Comparison of ENCODE assay signal across 8 cellular contexts in the genomic region with DNA sequence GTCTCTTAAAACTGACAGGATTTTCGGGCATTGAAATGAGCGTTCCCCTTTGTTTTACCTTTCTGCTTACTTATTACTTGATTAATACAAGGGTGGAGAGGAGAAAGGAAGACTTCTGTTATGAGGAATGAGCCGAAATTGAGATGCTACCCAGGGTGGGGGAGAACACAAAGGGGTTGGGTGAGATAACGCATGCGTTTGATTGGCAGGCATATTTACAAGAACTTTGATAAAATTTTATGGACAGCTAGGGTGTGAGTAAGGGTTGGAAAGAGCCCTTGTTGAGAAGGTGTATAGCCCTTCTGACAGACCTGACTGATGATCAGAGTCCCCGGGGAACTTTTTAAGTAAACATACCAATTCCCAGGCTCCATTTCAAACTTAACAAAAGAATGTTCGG. TPM values are rescaled to one million over a fixed set of nuclear protein-coding genes. Genes with fewer than 3 reads are reported as not detected.
DNase-seq lines count a peak whose midpoint lies in the region; ATAC-seq and TF ChIP-seq lines count a peak whose summit lies in the region.

No MANE protein-coding gene starts in this region.

- peaks cover 34% of the 10 kb centered on the region for H4K20me1 ChIP-seq in smooth muscle cell (ENCODE audit: low read depth)

- peak overlapping the region; percentile 95 for H3K27ac Mint-ChIP-seq in glutamatergic neuron (ENCODE audit: unreplicated experiment)

- peaks cover 17% of the 10 kb centered on the region for H3K4me1 Mint-ChIP-seq in glutamatergic neuron (ENCODE audit: low read depth, unreplicated experiment)

- H3K36me3 Mint-ChIP-seq in glutamatergic neuron (ENCODE audit: unreplicated experiment) = no peaks in the 10 kb centered on the region

- TF ChIP-seq CTCF in VCaP (conservative IDR thresholded peaks at IDR 0.05) (no peak), glutamatergic neuron (IDR thresholded peaks at IDR 0.05; ENCODE audit: partially characterized antibody, unreplicated experiment) (no peak), smooth muscle cell (IDR thresholded peaks at IDR 0.05; ENCODE audit: borderline replicate concordance, insufficient read depth, poor library complexity, severe bottlenecking) (no peak)

- peaks cover 13% of the 10 kb centered on the region for H3K27me3 Mint-ChIP-seq in glutamatergic neuron (ENCODE audit: unreplicated experiment)

- peak overlapping the region; percentile 96 for H3K9ac ChIP-seq in smooth muscle cell (ENCODE audit: low read depth)

- DNase-seq in AG20443 (ENCODE audit: low spot score) (peak; percentile 6), glutamatergic neuron (no peak), smooth muscle cell (lab: John Stamatoyannopoulos, UW; ENCODE audit: unreplicated experiment) (no peak), NCI-H2196 treated with DMSO at 0.1 percent for 48 hours (lab: John Stamatoyannopoulos, UW; ENCODE audit: unreplicated experiment) (no peak), glomerular visceral epithelial cell (ENCODE audit: extremely low spot score) (no peak)
- DNase-seq in activated effector memory CD4-positive, alpha-beta T cell treated with Interleukin-2 at 50 U/mL for 16 hours = no peak

- no peaks in the 10 kb centered on the region for H3K27me3 ChIP-seq in smooth muscle cell (ENCODE audit: low read depth)

- no peaks in the 10 kb centered on the region for H3K9me3 ChIP-seq in smooth muscle cell (replicated peaks; ENCODE audit: low read depth)

- peak overlapping the region; percentile 70 for H2AFZ ChIP-seq in smooth muscle cell (ENCODE audit: low read depth)

- H3K4me3 ChIP-seq in smooth muscle cell = peak overlapping the region; percentile 87

- H3K27ac ChIP-seq in VCaP (peak overlapping the region; percentile 97), smooth muscle cell (ENCODE audit: low read depth) (peak overlapping the region; percentile 89)

- H3K36me3 ChIP-seq in smooth muscle cell (ENCODE audit: low read depth) = no peaks in the 10 kb centered on the region

- no peaks in the 10 kb centered on the region for H3F3A ChIP-seq in smooth muscle cell (ENCODE audit: low read depth)

- ATAC-seq in GM19395 (IDR thresholded peaks at IDR 0.05; ENCODE audit: unreplicated experiment) = peak; percentile 1

- WGBS in smooth muscle cell (ENCODE audit: low lambda C conversion rate) = 20% methylated on average over 7 of the region's 7 CpGs

- H3K4me2 ChIP-seq in smooth muscle cell = peak overlapping the region; percentile 92

- peak overlapping the region; percentile 99 for H3K4me3 Mint-ChIP-seq in glutamatergic neuron (ENCODE audit: unreplicated experiment)

- peaks cover 53% of the 10 kb centered on the region for H3K79me2 ChIP-seq in smooth muscle cell (ENCODE audit: low read depth)

- peaks cover 7% of the 10 kb centered on the region for H3K9me3 Mint-ChIP-seq in glutamatergic neuron (ENCODE audit: unreplicated experiment)

- peaks cover 8% of the 10 kb centered on the region for H3K4me1 ChIP-seq in smooth muscle cell (ENCODE audit: low read depth)

RNA-seq across cellular contexts. Expression of a gene that starts 1.8 kb away (rescaled TPM):
- 24.6 TPM for total RNA-seq in glutamatergic neuron (ENCODE audit: unreplicated experiment)
- 15.6 and 22.2 TPM in 2 replicates for total RNA-seq in smooth muscle cell
- 6.7 and 10.2 TPM in 2 replicates for polyA plus RNA-seq in smooth muscle cell
